In genomic region chr12:16788888-16789790, GRCh38 we compare ENCODE assay signal across 15 cellular contexts.
DNase-seq lines count a peak whose midpoint lies in the region; ATAC-seq, FAIRE-seq and TF ChIP-seq lines count a peak whose summit lies in the region.
"Had no signal": no experiment of that assay in that cellular context is flagged by ENCODE, and none has a peak within 500 bp of the region (broad histone marks: within the 10 kb centered on the region; RNA-seq: fewer than 3 reads in every experiment).

No MANE protein-coding gene starts in this region.

- no peaks in the 10 kb centered on the region for H3K36me3 Mint-ChIP-seq in neural progenitor cell
- H3K36me3 Mint-ChIP-seq in type B pancreatic cell, result no peaks in the 10 kb centered on the region

- no peaks in the 10 kb centered on the region for H3F3A ChIP-seq in neural progenitor cell (ENCODE audit: low read depth)

- H3K9me3 Mint-ChIP-seq in neural progenitor cell (no peaks in the 10 kb centered on the region), type B pancreatic cell (no peaks in the 10 kb centered on the region)

- H3K27ac ChIP-seq in neural progenitor cell, result no peak overlapping the region
- H3K27ac ChIP-seq: testis had no signal

- peak; percentile 84 for ATAC-seq in GM19025 (IDR thresholded peaks at IDR 0.05; ENCODE audit: low read depth, unreplicated experiment)
- ATAC-seq in HG02642 (IDR thresholded peaks at IDR 0.05; ENCODE audit: poor library complexity, unreplicated experiment), result peak; percentile 77
- ATAC-seq: left lobe of liver; natural killer cell treated with Interleukin-12 subunit alpha and Interleukin-12 subunit beta and Interleukin-15 and Interleukin-18, amount 100 ng/mL, for 72 hours; PC-3 had no signal

- no peak overlapping the region for H3K4me3 ChIP-seq in neural progenitor cell
- H3K4me3 ChIP-seq: testis had no signal

- H3K9me3 ChIP-seq in neural progenitor cell (ENCODE audit: low read depth), result no peaks in the 10 kb centered on the region
- H3K9me3 ChIP-seq: Caco-2, testis had no signal

- H3K27me3 Mint-ChIP-seq in neural progenitor cell (ENCODE audit: insufficient read depth, low read depth), result peaks cover 2% of the 10 kb centered on the region
- H3K27me3 Mint-ChIP-seq in type B pancreatic cell, result peaks cover 8% of the 10 kb centered on the region
- H3K27me3 Mint-ChIP-seq: activated CD4-positive, alpha-beta T cell treated with anti-CD3 and anti-CD28 coated beads, Interleukin-2, amount 10 ng/mL, durations not matched to agents 24 days and 14 days; natural killer cell treated with Interleukin-12 subunit alpha and Interleukin-12 subunit beta and Interleukin-15 and Interleukin-18, amount 100 ng/mL, for 72 hours had no signal

- no peaks in the 10 kb centered on the region for H3K27me3 ChIP-seq in neural progenitor cell
- H3K27me3 ChIP-seq: testis had no signal

- TF ChIP-seq CTCF in neural progenitor cell (IDR thresholded peaks at IDR 0.05) (no peak), D721Med (IDR thresholded peaks at IDR 0.05; ENCODE audit: insufficient read depth, missing control alignments) (no peak), type B pancreatic cell (conservative IDR thresholded peaks at IDR 0.05) (no peak)

- DNase-seq in HT1080 (ENCODE audit: low read depth), result peak; percentile 4
- peak; percentile 31 for DNase-seq in neural progenitor cell (ENCODE audit: low spot score)
- no peak for DNase-seq in D721Med (ENCODE audit: insufficient read length, low spot score)
- DNase-seq in T-helper 9 cell, result no peak
- DNase-seq in type B pancreatic cell (ENCODE audit: extremely low spot score, unreplicated experiment), result no peak
- DNase-seq: activated CD4-positive, alpha-beta T cell treated with anti-CD3 and anti-CD28 coated beads, Interleukin-2, amount 10 ng/mL, durations not matched to agents 24 days and 14 days; Caco-2; effector CD8-positive, alpha-beta T cell; NCI-H2227 treated with DMSO at 0.1 percent for 48 hours; PC-3; testis had no signal

- H3K27ac Mint-ChIP-seq in neural progenitor cell (no peak overlapping the region), type B pancreatic cell (no peak overlapping the region)
- H3K27ac Mint-ChIP-seq: activated CD4-positive, alpha-beta T cell treated with anti-CD3 and anti-CD28 coated beads, Interleukin-2, amount 10 ng/mL, durations not matched to agents 24 days and 14 days; natural killer cell treated with Interleukin-12 subunit alpha and Interleukin-12 subunit beta and Interleukin-15 and Interleukin-18, amount 100 ng/mL, for 72 hours had no signal

- H2AFZ ChIP-seq in neural progenitor cell (replicated peaks), result no peak overlapping the region

- peaks cover 22% of the 10 kb centered on the region for H3K4me1 ChIP-seq in neural progenitor cell
- H3K4me1 ChIP-seq: Caco-2, testis had no signal

- FAIRE-seq in D721Med (lab: Jason Lieb, UNC), result no peak

- H4K20me1 ChIP-seq in neural progenitor cell (ENCODE audit: low read depth), result no peaks in the 10 kb centered on the region

- H3K4me3 Mint-ChIP-seq in neural progenitor cell (no peak overlapping the region), type B pancreatic cell (no peak overlapping the region)
- H3K4me3 Mint-ChIP-seq: activated CD4-positive, alpha-beta T cell treated with anti-CD3 and anti-CD28 coated beads, Interleukin-2, amount 10 ng/mL, durations not matched to agents 24 days and 14 days; natural killer cell treated with Interleukin-12 subunit alpha and Interleukin-12 subunit beta and Interleukin-15 and Interleukin-18, amount 100 ng/mL, for 72 hours had no signal

- H3K36me3 ChIP-seq in neural progenitor cell, result no peaks in the 10 kb centered on the region

- peaks cover 38% of the 10 kb centered on the region for H3K4me1 Mint-ChIP-seq in neural progenitor cell
- no peaks in the 10 kb centered on the region for H3K4me1 Mint-ChIP-seq in type B pancreatic cell (ENCODE audit: unreplicated experiment)
- H3K4me1 Mint-ChIP-seq: activated CD4-positive, alpha-beta T cell treated with anti-CD3 and anti-CD28 coated beads, Interleukin-2, amount 10 ng/mL, durations not matched to agents 24 days and 14 days had no signal

- no peak overlapping the region for H3K9ac ChIP-seq in neural progenitor cell

- H3K4me2 ChIP-seq in neural progenitor cell, result no peak overlapping the region

- H3K79me2 ChIP-seq in neural progenitor cell (ENCODE audit: low read depth), result no peaks in the 10 kb centered on the region

Comparison
In these comparisons a context has a peak if more than half of its experiments do, and no peak if none do; other contexts are left out.
1. DNase-seq: peak in HT1080 (single experiment) and neural progenitor cell (single experiment); none in D721Med (single experiment), T-helper 9 cell (single experiment) and type B pancreatic cell (single experiment).